8 cellular contexts compared by ENCODE assay signal in the genomic region with DNA sequence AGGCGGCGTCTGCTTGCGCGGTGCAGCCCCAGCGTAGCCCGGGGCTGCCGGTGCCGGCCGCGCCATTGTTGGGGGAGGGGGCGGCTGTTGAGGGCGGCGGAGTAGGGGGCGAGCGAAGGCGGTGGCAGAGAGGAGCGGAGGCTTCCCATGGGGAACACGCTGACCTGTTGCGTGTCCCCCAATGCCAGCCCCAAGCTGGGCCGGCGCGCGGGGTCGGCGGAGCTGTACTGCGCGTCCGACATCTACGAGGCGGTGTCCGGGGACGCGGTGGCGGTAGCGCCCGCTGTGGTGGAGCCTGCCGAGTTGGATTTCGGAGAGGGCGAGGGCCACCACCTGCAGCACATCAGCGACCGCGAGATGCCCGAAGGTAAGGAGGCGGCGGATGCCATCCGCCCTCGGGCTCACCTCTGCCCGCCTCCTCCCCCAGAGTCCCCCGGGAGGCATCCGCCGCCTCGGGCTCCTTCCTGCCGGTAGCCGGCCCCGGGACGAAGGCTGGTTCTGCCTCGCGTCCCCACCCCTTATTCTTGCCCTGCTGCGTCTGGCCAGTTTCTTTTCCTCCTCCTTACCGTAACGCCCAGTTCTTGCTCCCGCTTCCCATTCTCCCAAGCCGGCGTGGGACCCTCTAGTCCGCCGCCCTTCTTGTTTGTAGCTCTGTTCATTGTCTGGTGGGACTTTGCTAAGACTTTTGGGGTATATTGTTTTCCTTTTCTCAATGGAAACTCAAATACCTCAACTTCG. TPM values are rescaled to one million over a fixed set of nuclear protein-coding genes. Genes with fewer than 3 reads are reported as not detected.
DNase-seq lines count a peak whose midpoint lies in the region; ATAC-seq and TF ChIP-seq lines count a peak whose summit lies in the region.

No MANE protein-coding gene starts in this region.

- peaks cover 18% of the 10 kb centered on the region for H3K79me2 ChIP-seq in OCI-LY7 (ENCODE audit: insufficient read depth, low read depth, low read length)

- H2AFZ ChIP-seq in OCI-LY7 (ENCODE audit: low read length) = peak overlapping the region; percentile 55; the same call in 1 of the 2 replicates

- peak overlapping the region; percentile 57 for H3K27ac ChIP-seq in OCI-LY7 (ENCODE audit: low read depth, low read length, poor library complexity, severe bottlenecking)
- H3K27ac ChIP-seq in urinary bladder (ENCODE audit: low read depth) = peak overlapping the region; percentile 53

- intact Hi-C loops in OCI-LY7 (cut with micrococcal nuclease; ENCODE audit: unreplicated experiment) = loop anchor here (1.0 to 5.0 kb wide), 4 partner anchors 60 to 555 kb away; partner anchors contain the start of genes CREB1, METTL21A and PIKFYVE
- intact Hi-C loops in head of caudate nucleus (cut with DNase I) = loop anchor here (2.0 to 10.0 kb wide), 2 partner anchors 87 to 187 kb away; partner anchors contain the start of genes CREB1 and METTL21A
- intact Hi-C loops in posterior cingulate gyrus (cut with DNase I) = loop anchor here (1.0 kb wide), 2 partner anchors 87 to 183 kb away; partner anchors contain the start of genes CREB1 and METTL21A

- peak; percentile 7 for ATAC-seq in GM18858 (IDR thresholded peaks at IDR 0.05; ENCODE audit: unreplicated experiment)
- peak; percentile 8 for ATAC-seq in HG03060 (IDR thresholded peaks at IDR 0.05; ENCODE audit: low read depth, unreplicated experiment)

- H3K4me3 ChIP-seq in OCI-LY7 (ENCODE audit: low read depth, low read length, poor library complexity, severe bottlenecking) (peak overlapping the region; percentile 97), urinary bladder (ENCODE audit: low read depth, low read length) (peak overlapping the region; percentile 73)

- H3K4me2 ChIP-seq in OCI-LY7 (ENCODE audit: low read length) = peak overlapping the region; percentile 77

- CTCF ChIA-PET in OCI-LY7 (lab: Charles Lee; ENCODE audit: unreplicated experiment) = interaction anchor here (1.0 to 1.4 kb wide), 4 partner anchors 15 to 329 kb away, joined by 3 to 9 read pairs (median 4); partner anchors contain the start of gene METTL21A

- H3K4me1 ChIP-seq in OCI-LY7 (ENCODE audit: insufficient read depth, low read length, poor library complexity, severe bottlenecking) (peaks cover 22% of the 10 kb centered on the region), urinary bladder (ENCODE audit: insufficient read depth) (peaks cover 3% of the 10 kb centered on the region)

- TF ChIP-seq CTCF in OCI-LY7 (conservative IDR thresholded peaks at IDR 0.05; ENCODE audit: low read length) = no peak

- H4K20me1 ChIP-seq in OCI-LY7 (ENCODE audit: insufficient read depth, low read length) = no peaks in the 10 kb centered on the region

- no peaks in the 10 kb centered on the region for H3K9me2 ChIP-seq in OCI-LY7 (ENCODE audit: insufficient read depth, low read length)

- peaks cover 6% of the 10 kb centered on the region; the same call in 1 of the 2 replicates for H3K36me3 ChIP-seq in OCI-LY7 (ENCODE audit: insufficient read depth, low read length)
- H3K36me3 ChIP-seq in urinary bladder (ENCODE audit: insufficient read depth) = no peaks in the 10 kb centered on the region

- POLR2A ChIA-PET in OCI-LY7 (lab: Charles Lee) = interaction anchor here (0.6 to 2.3 kb wide), 23 partner anchors 9 to 1444 kb away, joined by 3 to 34 read pairs (median 5); partner anchors contain the start of gene METTL21A

- WGBS in urinary bladder = under 1% methylated on average over 67 of the region's 67 CpGs

- no TSS peak for BruUV-seq in OCI-LY7 (replicated peaks; lab: Mats Ljungman, UMichigan)

- DNase-seq in A172 (ENCODE audit: low spot score) = peak; percentile 28
- DNase-seq in OCI-LY7 (ENCODE audit: low spot score) = peak; percentile 76
- DNase-seq in activated naive CD4-positive, alpha-beta T cell (lab: John Stamatoyannopoulos, UW) = peak; percentile 25 to 53 (median 32)
- peak in 34 of 42 donors; percentile 13 to 66 (median 36) for DNase-seq in head of caudate nucleus
- peak in 9 of 10 donors; percentile 25 to 91 (median 36) for DNase-seq in posterior cingulate gyrus

- no peaks in the 10 kb centered on the region for H3K9me3 ChIP-seq in OCI-LY7 (ENCODE audit: low read length)

RNA-seq across cellular contexts. Expression of gene CCNYL1, which starts 0.5 kb away (rescaled TPM):
- 4.9 and 5.5 TPM in 2 replicates for total RNA-seq in A172 (2014; rRNA removed; shearing (Covaris generic))
- total RNA-seq in OCI-LY7 (2014; rRNA removed; shearing (Covaris generic)) = 4.2 and 8.0 TPM in 2 replicates
- total RNA-seq in OCI-LY7 (2022) (22.5 and 24.2 TPM in 2 replicates), urinary bladder (18.8 TPM)
- 7.9 TPM for polyA plus RNA-seq in urinary bladder

RNA-seq across cellular contexts. Expression of gene FZD5, which starts 57.8 kb away (rescaled TPM):
- 6.5 and 7.0 TPM in 2 replicates for total RNA-seq in A172 (2014; rRNA removed; shearing (Covaris generic))
- total RNA-seq in OCI-LY7 (2014; rRNA removed; shearing (Covaris generic)) = 1.1 and 1.2 TPM in 2 replicates
- total RNA-seq in OCI-LY7 (2022) (2.4 and 2.5 TPM in 2 replicates), urinary bladder (2.7 TPM)
- polyA plus RNA-seq in urinary bladder = 2.6 TPM

Comparison
In these comparisons a context has a peak if more than half of its experiments do, and no peak if none do; other contexts are left out.
1. Peak in every context shown above with its lines: DNase-seq, ATAC-seq, H3K4me3 ChIP-seq and H3K27ac ChIP-seq.